ENCODE assay signal across 16 cellular contexts in genomic region chr9:71755869-71756268, GRCh38.
"Had no signal": no experiment of that assay in that cellular context is flagged by ENCODE, and none has a peak within 500 bp of the region (broad histone marks: within the 10 kb centered on the region; RNA-seq: fewer than 3 reads in every experiment).

No MANE protein-coding gene starts in this region.

- H3K27me3 Mint-ChIP-seq: activated CD4-positive, alpha-beta T cell treated with anti-CD3 and anti-CD28 coated beads, Interleukin-2, amount 10 ng/mL, durations not matched to agents 24 days and 14 days; activated naive CD8-positive, alpha-beta T cell treated with anti-CD3 and anti-CD28 coated beads, Interleukin-2, amount 10 ng/mL, durations not matched to agents 7 days and 5 days had no signal

- ATAC-seq: gastroesophageal sphincter, pancreas had no signal

- H3K9me3 Mint-ChIP-seq: activated CD4-positive, alpha-beta T cell treated with anti-CD3 and anti-CD28 coated beads, Interleukin-2, amount 10 ng/mL, durations not matched to agents 24 days and 14 days; activated naive CD8-positive, alpha-beta T cell treated with anti-CD3 and anti-CD28 coated beads, Interleukin-2, amount 10 ng/mL, durations not matched to agents 7 days and 5 days; activated T-helper 1 cell treated with anti-CD3 and anti-CD28 coated beads, Interleukin-12 subunit alpha, Interleukin-12 subunit beta, Interleukin-2, Interleukin-4 antibody, amounts not matched to agents 30 ng/mL and 10 ng/mL and 1 ng/mL, durations not matched to agents 14 hours and 24 hours and 36 hours; T-helper 2 cell treated with Interferon-gamma antibody and Interleukin-4, amounts not matched to agents 5 μg/mL and 100 μg/mL, for 36 hours had no signal

- DNase-seq: activated CD4-positive, alpha-beta T cell treated with anti-CD3 and anti-CD28 coated beads, Interleukin-2, amount 10 ng/mL, durations not matched to agents 24 days and 14 days; activated CD4-positive, CD25-positive, alpha-beta regulatory T cell; activated CD8-positive, alpha-beta memory T cell treated with anti-CD3 and anti-CD28 coated beads, Interleukin-2, amount 50 U/mL, for 48 hours; activated naive CD8-positive, alpha-beta T cell treated with anti-CD3 and anti-CD28 coated beads, Interleukin-2, amount 10 ng/mL, durations not matched to agents 7 days and 5 days; aorta; cortex of kidney; effector CD8-positive, alpha-beta T cell; midbrain; pancreas; stimulated activated CD4-positive, alpha-beta T cell treated with anti-CD3 and anti-CD28 coated beads, Interleukin-4, amount 100 ng/mL, for 1 hour; stimulated activated naive CD4-positive, alpha-beta T cell; transverse colon had no signal

- H3K4me3 ChIP-seq: gastroesophageal sphincter, lung, pancreas, transverse colon had no signal

- H3K27me3 ChIP-seq: gastroesophageal sphincter, pancreas, transverse colon had no signal

- H3K27ac ChIP-seq: gastroesophageal sphincter, transverse colon had no signal

- H3K4me3 Mint-ChIP-seq: activated CD4-positive, alpha-beta T cell treated with anti-CD3 and anti-CD28 coated beads, Interleukin-2, amount 10 ng/mL, durations not matched to agents 24 days and 14 days; activated naive CD8-positive, alpha-beta T cell treated with anti-CD3 and anti-CD28 coated beads, Interleukin-2, amount 10 ng/mL, durations not matched to agents 7 days and 5 days; activated T-helper 1 cell treated with anti-CD3 and anti-CD28 coated beads, Interleukin-12 subunit alpha, Interleukin-12 subunit beta, Interleukin-2, Interleukin-4 antibody, amounts not matched to agents 30 ng/mL and 10 ng/mL and 1 ng/mL, durations not matched to agents 14 hours and 24 hours and 36 hours; T-helper 2 cell treated with Interferon-gamma antibody and Interleukin-4, amounts not matched to agents 5 μg/mL and 100 μg/mL, for 36 hours had no signal

- H3K27ac Mint-ChIP-seq: activated naive CD8-positive, alpha-beta T cell treated with anti-CD3 and anti-CD28 coated beads, Interleukin-2, amount 10 ng/mL, durations not matched to agents 7 days and 5 days; activated T-helper 1 cell treated with anti-CD3 and anti-CD28 coated beads, Interleukin-12 subunit alpha, Interleukin-12 subunit beta, Interleukin-2, Interleukin-4 antibody, amounts not matched to agents 30 ng/mL and 10 ng/mL and 1 ng/mL, durations not matched to agents 14 hours and 24 hours and 36 hours; T-helper 2 cell treated with Interferon-gamma antibody and Interleukin-4, amounts not matched to agents 5 μg/mL and 100 μg/mL, for 36 hours had no signal
